25 cellular contexts compared by ENCODE assay signal in the genomic region with DNA sequence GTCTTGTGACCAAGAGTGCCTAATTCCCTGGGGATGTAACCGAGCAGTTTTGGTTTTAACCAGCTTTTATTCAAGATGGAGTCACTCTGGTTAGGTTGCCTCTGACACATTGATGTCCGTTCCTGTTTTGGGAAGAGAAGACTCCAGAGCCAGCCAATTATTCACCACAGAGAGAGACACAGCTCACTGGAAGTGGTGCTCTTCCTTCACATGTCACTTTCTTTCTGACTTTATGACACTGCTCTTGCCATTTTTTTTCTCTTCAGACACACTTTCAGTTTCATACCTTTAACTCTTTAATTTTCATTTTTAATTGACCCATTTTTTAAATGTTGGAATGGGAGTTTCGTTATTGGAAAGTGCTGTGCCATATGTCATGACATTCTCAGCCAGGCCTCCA.
"Had no signal": no experiment of that assay in that cellular context is flagged by ENCODE, and none has a peak within 500 bp of the region (broad histone marks: within the 10 kb centered on the region; RNA-seq: fewer than 3 reads in every experiment).

No MANE protein-coding gene starts in this region.

- DNase-seq: activated CD4-positive, alpha-beta T cell treated with anti-CD3 and anti-CD28 coated beads for 1 hour; activated CD4-positive, alpha-beta T cell treated with anti-CD3 and anti-CD28 coated beads for 4 hours; activated CD4-positive, alpha-beta T cell treated with anti-CD3 and anti-CD28 coated beads, Interleukin-2, amount 10 ng/mL, durations not matched to agents 7 days and 5 days; activated CD4-positive, alpha-beta T cell treated with anti-CD3 and anti-CD28 coated beads, Interleukin-2, amount 50 U/mL, for 48 hours; activated CD8-positive, alpha-beta memory T cell treated with anti-CD3 and anti-CD28 coated beads for 24 hours; activated CD8-positive, alpha-beta T cell treated with anti-CD3 and anti-CD28 coated beads for 36 hours; activated effector memory CD4-positive, alpha-beta T cell treated with Interleukin-2 at 50 U/mL for 16 hours; activated gamma-delta T cell treated with Interleukin-2 at 50 U/mL for 16 hours; activated naive CD4-positive, alpha-beta T cell treated with anti-CD3 and anti-CD28 coated beads, Interleukin-2, amount 50 U/mL, for 16 hours; activated naive CD4-positive, alpha-beta T cell treated with Interleukin-2 at 50 U/mL for 16 hours; activated T-cell treated with anti-CD3 and anti-CD28 coated beads, Interleukin-2, amount 50 U/mL, for 4 hours; amniotic stem cell; anterior cingulate cortex; brain microvascular endothelial cell; effector CD8-positive, alpha-beta T cell; esophagus squamous epithelium; foreskin melanocyte; heart right ventricle; T-helper 17 cell had no signal

- H3K4me1 ChIP-seq: esophagus squamous epithelium, gastroesophageal sphincter, heart right ventricle had no signal

- H3K36me3 ChIP-seq: brain microvascular endothelial cell, esophagus squamous epithelium, gastroesophageal sphincter, heart right ventricle had no signal

- H3K79me2 ChIP-seq: hepatocyte had no signal

- H3K4me3 ChIP-seq: esophagus squamous epithelium, gastroesophageal sphincter, heart right ventricle, hepatocyte had no signal

- H3K9me3 ChIP-seq: esophagus squamous epithelium, gastroesophageal sphincter, heart right ventricle had no signal

- H3K27ac ChIP-seq: brain microvascular endothelial cell, epithelial cell of prostate, esophagus squamous epithelium, gastroesophageal sphincter, heart right ventricle, hepatocyte, VCaP had no signal

- ATAC-seq: activated CD8-positive, alpha-beta T cell treated with anti-CD3 and anti-CD28 coated beads for 36 hours; activated T-cell treated with anti-CD3 and anti-CD28 coated beads, Interleukin-2, amount 50 U/mL, for 4 hours; activated T-helper 17 cell treated with anti-CD3 and anti-CD28 coated beads, Interleukin-2, amount 50 U/mL, for 72 hours; gastroesophageal sphincter; heart right ventricle; T-helper 17 cell; WTC11 had no signal

- H2AFZ ChIP-seq: hepatocyte had no signal

- H3K4me2 ChIP-seq: hepatocyte had no signal

- H3K27me3 ChIP-seq: brain microvascular endothelial cell, esophagus squamous epithelium, gastroesophageal sphincter, heart right ventricle, hepatocyte had no signal
